In genomic region chr6:21873562-21873961, GRCh38 we compare ENCODE assay signal across 12 cellular contexts.
A peak's percentile ranks its signal among the peaks of the same experiment; 100 is the strongest.
DNase-seq lines count a peak whose midpoint lies in the region; ATAC-seq and TF ChIP-seq lines count a peak whose summit lies in the region.
"Had no signal": no experiment of that assay in that cellular context is flagged by ENCODE, and none has a peak within 500 bp of the region (broad histone marks: within the 10 kb centered on the region; RNA-seq: fewer than 3 reads in every experiment).

No MANE protein-coding gene starts in this region.

- peak overlapping the region; percentile 50; the same call in 1 of the 2 replicates for H3K9ac ChIP-seq in SK-N-SH

- H4K20me1 ChIP-seq in SK-N-SH (ENCODE audit: insufficient read depth): no peaks in the 10 kb centered on the region

- H3K27ac ChIP-seq in SK-N-SH (ENCODE audit: low read depth in 2 of 2, low read length in 1 of 2): peak overlapping the region; percentile 29 to 79; a peak in 3 of 4 replicates

- H3K4me1 ChIP-seq in SK-N-SH (ENCODE audit: control insufficient read depth in 1 of 2, insufficient read depth in 2 of 2, low read depth in 1 of 2, low read length in 1 of 2): peaks cover 8 to 11% of the 10 kb centered on the region in 2 experiments; a peak in 2 of 4 replicates

- H3K4me3 ChIP-seq in SK-N-SH (ENCODE audit: low read depth in 2 of 2, low read length in 1 of 2) (0 out of 4 replicates have a peak overlapping the region, but pooled peaks of 1 of the 2 experiments have one; percentile 28), fibroblast of the aortic adventitia (ENCODE audit: low read depth, low read length) (peak overlapping the region; percentile 28), skeletal muscle cell (ENCODE audit: low read depth, low read length) (no peak overlapping the region)

- POLR2A ChIA-PET in SK-N-SH (lab: Yijun Ruan, JAX): no interaction called here

- H3K9me2 ChIP-seq in SK-N-SH: no peaks in the 10 kb centered on the region

- peak in 1 of 2 experiments; percentile 73; a peak in 2 of 4 replicates for TF ChIP-seq EP300 in SK-N-SH (IDR thresholded peaks at IDR 0.05; ENCODE audit: borderline replicate concordance in 1 of 2, low read depth in 1 of 2, low read length in 1 of 2)

- WGBS in SK-N-SH (ENCODE audit: low lambda C conversion rate): 27% methylated on average over 10 of the region's 10 CpGs

- no peaks in the 10 kb centered on the region for H3K9me3 ChIP-seq in SK-N-SH

- CTCF ChIA-PET in SK-N-SH (lab: Yijun Ruan, JAX): no interaction called here

- H3F3A ChIP-seq in SK-N-SH (replicated peaks; ENCODE audit: insufficient read depth): peaks cover 8% of the 10 kb centered on the region

- TF ChIP-seq RAD21 in SK-N-SH (IDR thresholded peaks at IDR 0.05; ENCODE audit: low read length): no peak

- H3K27me3 ChIP-seq in SK-N-SH (ENCODE audit: insufficient read depth): no peaks in the 10 kb centered on the region

- H3K36me3 ChIP-seq in SK-N-SH (replicated peaks in 1 of 2; ENCODE audit: control insufficient read depth in 1 of 2, insufficient read depth in 2 of 2, low read length in 1 of 2): peaks cover 0 to 6% of the 10 kb centered on the region in 2 experiments

- H3K4me2 ChIP-seq in SK-N-SH: peak overlapping the region; percentile 74; the same call in 1 of the 2 replicates

- TF ChIP-seq CTCF in SK-N-SH (IDR thresholded peaks at IDR 0.05): no peak
- TF ChIP-seq CTCF in fibroblast of the aortic adventitia (IDR thresholded peaks at IDR 0.05; ENCODE audit: insufficient read depth, low read length): no peak
- no peak for TF ChIP-seq CTCF in omental fat pad (IDR thresholded peaks at IDR 0.05)

- no peak for ATAC-seq in HG03565 (IDR thresholded peaks at IDR 0.05; ENCODE audit: unreplicated experiment)
- ATAC-seq in omental fat pad (ENCODE audit: low FRiP score): no peak
- ATAC-seq: stimulated activated effector memory CD8-positive, alpha-beta T cell treated with anti-CD3 and anti-CD28 coated beads, Interleukin-12 subunit alpha, Interleukin-12 subunit beta, amount 100 ng/mL, for 72 hours had no signal

- peak overlapping the region; percentile 58; the same call in 1 of the 2 replicates for H2AFZ ChIP-seq in SK-N-SH (ENCODE audit: low read depth)

- no peaks in the 10 kb centered on the region; the same call in 1 of the 2 replicates for H3K79me2 ChIP-seq in SK-N-SH (ENCODE audit: insufficient read depth)

- DNase-seq in GM03348 (ENCODE audit: low spot score) (peak; percentile 69), SK-N-SH (no peak), fibroblast of the aortic adventitia (ENCODE audit: low read depth) (peak; percentile 97), skeletal muscle cell (ENCODE audit: low read depth) (peak; percentile 79), amygdala (lab: John Stamatoyannopoulos, UW) (no peak), NCI-H2171 (lab: John Stamatoyannopoulos, UW) (no peak), omental fat pad (ENCODE audit: low spot score) (no peak)
- DNase-seq: erythroblast, nephron progenitor cell, OCI-M1 had no signal

TF ChIP-seq in SK-N-SH, 30 proteins besides CTCF, POLR2A, EP300 and RAD21 (continues in another document):
- no peak for TF ChIP-seq MEF2A (IDR thresholded peaks at IDR 0.05; ENCODE audit: borderline replicate concordance, low read depth)
- no peak for TF ChIP-seq IRF3 (IDR thresholded peaks at IDR 0.05; ENCODE audit: low read depth, low read length)
- TF ChIP-seq RCOR1 (IDR thresholded peaks at IDR 0.05; ENCODE audit: low read length): no peak
- TF ChIP-seq MAX (IDR thresholded peaks at IDR 0.05; ENCODE audit: low read depth): peak; percentile 71; the same call in 1 of the 2 replicates
- TF ChIP-seq RFX5 (IDR thresholded peaks at IDR 0.05; ENCODE audit: low read length): no peak
- TF ChIP-seq EZH2phosphoT487 (IDR thresholded peaks at IDR 0.05; ENCODE audit: borderline replicate concordance, low read depth): no peak
- TF ChIP-seq MXI1 (IDR thresholded peaks at IDR 0.05; ENCODE audit: low read depth, low read length): no peak
- TF ChIP-seq TEAD4 (IDR thresholded peaks at IDR 0.05; ENCODE audit: borderline replicate concordance, insufficient read depth): no peak; the same call in 1 of the 2 replicates
- TF ChIP-seq REST (IDR thresholded peaks at IDR 0.05; ENCODE audit: low read depth, low read length): no peak
- TF ChIP-seq FOXM1 (IDR thresholded peaks at IDR 0.05; ENCODE audit: low read depth): no peak
- peak; percentile 88 for TF ChIP-seq YY1 (IDR thresholded peaks at IDR 0.05; ENCODE audit: low read depth)
- no peak for TF ChIP-seq ZBTB33 (IDR thresholded peaks at IDR 0.05; ENCODE audit: borderline replicate concordance, low read depth)
- TF ChIP-seq FOXJ3 (CRISPR knock-in tag; IDR thresholded peaks at IDR 0.05): no peak
- TF ChIP-seq TAF1 (IDR thresholded peaks at IDR 0.05; ENCODE audit: borderline replicate concordance, low read depth, low read length): no peak
- TF ChIP-seq SIN3A (IDR thresholded peaks at IDR 0.05; ENCODE audit: borderline replicate concordance, low read depth, low read length): no peak
- peak; percentile 94 for TF ChIP-seq NFIC (IDR thresholded peaks at IDR 0.05; ENCODE audit: borderline replicate concordance)
- peak; percentile 75 for TF ChIP-seq TCF12 (IDR thresholded peaks at IDR 0.05)
- peak; percentile 67 for TF ChIP-seq JUND (IDR thresholded peaks at IDR 0.05)
- TF ChIP-seq POLR2AphosphoS5 (IDR thresholded peaks at IDR 0.05; ENCODE audit: low read depth, low read length): peak; percentile 38; the same call in 1 of the 2 replicates
- no peak for TF ChIP-seq SMC3 (IDR thresholded peaks at IDR 0.05; ENCODE audit: low read depth, low read length)
- no peak for TF ChIP-seq GATA2 (CRISPR knock-in tag; IDR thresholded peaks at IDR 0.05)
- TF ChIP-seq USF1 (IDR thresholded peaks at IDR 0.05; ENCODE audit: borderline replicate concordance, low read depth): no peak

Comparison
In these comparisons a context has a peak if more than half of its experiments do, and no peak if none do; other contexts are left out.
1. DNase-seq: peak in GM03348 (single experiment), fibroblast of the aortic adventitia (single experiment) and skeletal muscle cell (single experiment); none in SK-N-SH (single experiment), amygdala (0 of 56), NCI-H2171 (single experiment) and omental fat pad (single experiment).